Comparison of ENCODE assay signal across 10 cellular contexts in the genomic region with DNA sequence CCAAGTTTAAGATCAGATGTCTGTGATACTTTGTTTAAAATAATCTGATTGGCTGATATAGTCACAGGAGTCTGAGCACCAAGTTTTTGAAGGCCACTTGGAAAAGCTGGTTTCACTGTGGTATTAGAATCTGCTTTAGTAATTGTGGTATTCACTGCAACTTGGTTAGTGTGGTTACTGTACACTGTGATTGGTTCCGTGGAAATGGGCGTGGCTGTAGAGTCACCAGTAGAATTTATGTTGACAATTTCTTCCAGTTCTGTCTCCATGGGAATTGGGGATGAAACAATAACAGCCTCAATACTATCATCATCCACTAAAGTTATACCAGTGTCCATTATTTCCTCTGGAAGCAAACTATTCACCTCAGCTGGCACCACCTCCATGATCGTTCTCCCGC. TPM values are rescaled to one million over a fixed set of nuclear protein-coding genes. Genes with fewer than 3 reads are reported as not detected.
DNase-seq lines count a peak whose midpoint lies in the region; ATAC-seq and TF ChIP-seq lines count a peak whose summit lies in the region.
"Had no signal": no experiment of that assay in that cellular context is flagged by ENCODE, and none has a peak within 500 bp of the region (broad histone marks: within the 10 kb centered on the region; RNA-seq: fewer than 3 reads in every experiment).

No MANE protein-coding gene starts in this region.

- H3K9me3 ChIP-seq in fibroblast of lung (ENCODE audit: control insufficient read depth, insufficient read depth, low read depth, low read length): no peaks in the 10 kb centered on the region

- no peak overlapping the region for H3K4me3 ChIP-seq in ACC112 (ENCODE audit: low read depth, low read length)
- H3K4me3 ChIP-seq in fibroblast of lung (replicated peaks in 1 of 4; ENCODE audit: control extremely low read depth in 1 of 4, insufficient read depth in 1 of 4, low read depth in 3 of 4, low read length in 4 of 4): no peak overlapping the region

- H3K4me1 ChIP-seq in ACC112 (ENCODE audit: control insufficient read depth, insufficient read depth, low read length, unreplicated experiment) (peaks cover 17% of the 10 kb centered on the region), fibroblast of lung (ENCODE audit: control insufficient read depth, extremely low read depth, insufficient read depth, low read length) (peaks cover 8% of the 10 kb centered on the region)

- DNase-seq in GM03348 (ENCODE audit: low spot score) (peak; percentile 14), SK-MEL-5 (ENCODE audit: low read depth, low spot score) (peak; percentile 49), fibroblast of lung (ENCODE audit: low read depth in 2 of 2) (peak; percentile 55 to 69), UCSD-AML1 (lab: John Stamatoyannopoulos, UW; ENCODE audit: unreplicated experiment) (no peak), NCI-H748 (lab: John Stamatoyannopoulos, UW; ENCODE audit: unreplicated experiment) (no peak), kidney glomerular epithelial cell (lab: John Stamatoyannopoulos, UW) (no peak)
- DNase-seq: activated T-cell treated with anti-CD3 and anti-CD28 coated beads, Interleukin-2, amount 50 U/mL, for 1 hour; NCI-H1436 treated with DMSO at 0.1 percent for 48 hours had no signal

- in situ Hi-C loops in SK-MEL-5 (cut with HindIII; ENCODE audit: low pct_unique_long_range_greater_than_20kb, low sequenced_read_pairs): no loop called here

- ATAC-seq in HG03135 (IDR thresholded peaks at IDR 0.05; ENCODE audit: unreplicated experiment): no peak

- H3K27ac ChIP-seq in ACC112 (ENCODE audit: low read depth, low read length) (peak overlapping the region; percentile 16; the same call in 1 of the 2 replicates), fibroblast of lung (ENCODE audit: insufficient read depth, low read length) (peak overlapping the region; percentile 61)

- no peaks in the 10 kb centered on the region for H3K27me3 ChIP-seq in ACC112 (ENCODE audit: insufficient read depth, low read length)
- H3K27me3 ChIP-seq in fibroblast of lung (ENCODE audit: control insufficient read depth, insufficient read depth, low read length): no peaks in the 10 kb centered on the region

- H3K36me3 ChIP-seq in ACC112 (ENCODE audit: insufficient read depth, low read length) (peaks cover 9% of the 10 kb centered on the region; the same call in 1 of the 2 replicates), fibroblast of lung (ENCODE audit: control insufficient read depth, insufficient read depth, low read length) (no peaks in the 10 kb centered on the region)

- H3K79me2 ChIP-seq in ACC112 (ENCODE audit: control insufficient read depth, insufficient read depth, low read length, unreplicated experiment): peaks cover 39% of the 10 kb centered on the region
- H3K79me2 ChIP-seq in fibroblast of lung (ENCODE audit: control insufficient read depth, insufficient read depth, low read length): peaks cover 27% of the 10 kb centered on the region

- no peak for TF ChIP-seq CTCF in fibroblast of lung (conservative IDR thresholded peaks at IDR 0.05 in 1 of 2, IDR thresholded peaks at IDR 0.05 in 1 of 2; ENCODE audit: low read depth in 1 of 2, low read length in 2 of 2)

- H3K4me2 ChIP-seq in fibroblast of lung (ENCODE audit: extremely low read depth, insufficient read depth, low read length): no peak overlapping the region

- H2AFZ ChIP-seq in ACC112 (ENCODE audit: low read length, unreplicated experiment) (no peak overlapping the region), fibroblast of lung (ENCODE audit: low read length) (no peak overlapping the region)

- H4K20me1 ChIP-seq in fibroblast of lung (ENCODE audit: control insufficient read depth, extremely low read depth, insufficient read depth, low read length): no peaks in the 10 kb centered on the region

- no peak overlapping the region for H3K9ac ChIP-seq in fibroblast of lung (ENCODE audit: insufficient read depth, low read length)

RNA-seq across cellular contexts. Expression of a gene that starts 26.2 kb away (rescaled TPM):
- 21.2 and 21.4 TPM in 2 replicates for total RNA-seq in SK-MEL-5 (2014; rRNA removed; shearing (Covaris generic))
- 14.0 and 17.6 TPM in 2 replicates for polyA plus RNA-seq in SK-MEL-5 (2015; cell fraction: cytosol; rRNA removed)
- 8.6 and 9.1 TPM in 2 replicates for polyA plus RNA-seq in SK-MEL-5 (2015; cell fraction: nucleus; rRNA removed)
- total RNA-seq in fibroblast of lung: 10.0 and 15.2 TPM in 2 replicates
- polyA plus RNA-seq in fibroblast of lung: 13.3 and 16.9 TPM in 2 replicates
- 6.7 and 8.0 TPM in 2 replicates for polyA plus RNA-seq in fibroblast of lung (2012)
- 1.3 and 15.3 TPM in 2 replicates for polyA minus RNA-seq in fibroblast of lung (ENCODE audit: low replicate concordance)

RNA-seq across cellular contexts. Expression of a gene that starts 50.5 kb away (rescaled TPM):
- 52.8 and 56.7 TPM in 2 replicates for total RNA-seq in SK-MEL-5 (2014; rRNA removed; shearing (Covaris generic))
- polyA plus RNA-seq in SK-MEL-5 (2015; cell fraction: cytosol; rRNA removed): 19.1 and 27.7 TPM in 2 replicates
- 12.7 and 19.2 TPM in 2 replicates for polyA plus RNA-seq in SK-MEL-5 (2015; cell fraction: nucleus; rRNA removed)
- 106 and 128 TPM in 2 replicates for total RNA-seq in fibroblast of lung
- 82.3 and 92.9 TPM in 2 replicates for polyA plus RNA-seq in fibroblast of lung
- polyA plus RNA-seq in fibroblast of lung (2012): 64.2 and 68.0 TPM in 2 replicates
- 8.1 and 14.3 TPM in 2 replicates for polyA minus RNA-seq in fibroblast of lung (ENCODE audit: low replicate concordance)

Comparison
In these comparisons a context has a peak if more than half of its experiments do, and no peak if none do; other contexts are left out.
1. DNase-seq: peak in GM03348 (single experiment), SK-MEL-5 (single experiment) and fibroblast of lung (2 of 2); none in UCSD-AML1 (single experiment), NCI-H748 (single experiment) and kidney glomerular epithelial cell (single experiment).